In genomic region chr3:10581716-10582115, GRCh38 we compare ENCODE assay signal across 24 cellular contexts.
"Had no signal": no experiment of that assay in that cellular context is flagged by ENCODE, and none has a peak within 500 bp of the region (broad histone marks: within the 10 kb centered on the region; RNA-seq: fewer than 3 reads in every experiment).

No MANE protein-coding gene starts in this region.

- H3K4me1 Mint-ChIP-seq: endodermal cell, natural killer cell, neural crest cell had no signal

- H3K4me3 Mint-ChIP-seq: endodermal cell, natural killer cell, neural crest cell had no signal

- H3K9me3 ChIP-seq: gastrocnemius medialis, left ventricle myocardium inferior, lower lobe of right lung, neutrophil, vagina had no signal

- H3K79me2 ChIP-seq: parathyroid adenoma had no signal

- H3K27ac Mint-ChIP-seq: endodermal cell, natural killer cell, progenitor cell of endocrine pancreas had no signal

- H3K4me2 ChIP-seq: smooth muscle cell had no signal

- H2AFZ ChIP-seq: parathyroid adenoma had no signal

- H3K27ac ChIP-seq: epithelial cell of prostate, gastrocnemius medialis, left ventricle myocardium inferior, lower lobe of right lung, neutrophil, parathyroid adenoma, vagina had no signal

- ATAC-seq: esophagus mucosa; gastrocnemius medialis; lower lobe of right lung; natural killer cell; sciatic nerve; stimulated activated naive CD8-positive, alpha-beta T cell treated with anti-CD3 and anti-CD28 coated beads, Interleukin-15, Interleukin-2, amounts not matched to agents 100 U/mL and 50 U/mL, for 24 hours had no signal

- H3K4me3 ChIP-seq: gastrocnemius medialis, left ventricle myocardium inferior, lower lobe of right lung, smooth muscle cell, vagina had no signal

- H3K36me3 ChIP-seq: gastrocnemius medialis, left ventricle myocardium inferior, lower lobe of right lung, neutrophil, vagina had no signal

- H3K9me3 Mint-ChIP-seq: endodermal cell, natural killer cell, neural crest cell had no signal

- H3K36me3 Mint-ChIP-seq: natural killer cell had no signal

- H3K27me3 ChIP-seq: gastrocnemius medialis, neutrophil, vagina had no signal

- DNase-seq: cerebellar nuclear complex; effector CD8-positive, alpha-beta T cell; endodermal cell; foreskin fibroblast; gastrocnemius medialis; kidney; left ventricle myocardium inferior; lower lobe of right lung; natural killer cell; stimulated activated CD4-positive, alpha-beta T cell treated with anti-CD3 and anti-CD28 coated beads, Interleukin-12 subunit alpha, Interleukin-12 subunit beta, amount 100 ng/mL, for 4 hours; stimulated activated CD4-positive, alpha-beta T cell treated with anti-CD3 and anti-CD28 coated beads, Interleukin-1b, Interleukin-23, amount 100 ng/mL, for 48 hours; stimulated activated CD4-positive, alpha-beta T cell treated with anti-CD3 and anti-CD28 coated beads, Interleukin-4, amount 100 ng/mL, for 1 hour; stimulated activated CD8-positive, alpha-beta memory T cell treated with anti-CD3 and anti-CD28 coated beads, Interleukin-4, amount 100 ng/mL, for 48 hours; stimulated activated naive CD8-positive, alpha-beta T cell treated with anti-CD3 and anti-CD28 coated beads, Interleukin-15, Interleukin-2, amounts not matched to agents 100 U/mL and 50 U/mL, for 24 hours; trophoblast cell had no signal

- H3K4me1 ChIP-seq: lower lobe of right lung, parathyroid adenoma, vagina had no signal
